21 cellular contexts compared by ENCODE assay signal in the genomic region with DNA sequence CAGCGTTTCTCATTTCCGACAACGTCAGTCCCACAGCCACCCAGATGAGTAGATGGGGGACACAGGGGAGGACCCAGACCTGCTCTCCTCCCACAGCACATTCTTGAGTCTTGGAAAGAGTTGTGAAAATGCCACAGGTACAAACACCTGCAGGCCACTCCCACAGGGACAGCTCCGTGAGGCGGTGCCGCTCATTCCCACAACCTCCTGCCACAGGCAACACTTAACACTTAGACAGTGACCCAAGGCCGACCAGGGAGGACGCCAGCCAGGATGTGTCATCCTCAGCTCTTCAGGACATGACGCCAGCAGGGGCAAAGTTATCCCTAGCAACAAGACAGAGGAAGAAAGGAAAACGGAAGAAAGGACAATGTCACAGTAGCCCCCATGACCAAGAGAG. TPM values are rescaled to one million over a fixed set of nuclear protein-coding genes. Genes with fewer than 3 reads are reported as not detected.
DNase-seq lines count a peak whose midpoint lies in the region; ATAC-seq and TF ChIP-seq lines count a peak whose summit lies in the region.
"Had no signal": no experiment of that assay in that cellular context is flagged by ENCODE, and none has a peak within 500 bp of the region (broad histone marks: within the 10 kb centered on the region; RNA-seq: fewer than 3 reads in every experiment).

No MANE protein-coding gene starts in this region.

- no peaks in the 10 kb centered on the region for H3K4me1 ChIP-seq in adrenal gland (replicated peaks in 1 of 2)
- no peaks in the 10 kb centered on the region for H3K4me1 ChIP-seq in lower lobe of right lung
- no peaks in the 10 kb centered on the region for H3K4me1 ChIP-seq in upper lobe of right lung
- H3K4me1 ChIP-seq: BE2C, HAP-1, SJSA1 had no signal

- H3K9me3 ChIP-seq in adrenal gland (replicated peaks in 1 of 3) (no peaks in the 10 kb centered on the region), lower lobe of right lung (no peaks in the 10 kb centered on the region), upper lobe of right lung (no peaks in the 10 kb centered on the region)
- H3K9me3 ChIP-seq: BE2C, HAP-1, SJSA1 had no signal

- peak; percentile 42 for DNase-seq in M059J (ENCODE audit: low read depth)
- peak in 4 of 7 donors; percentile 64 to 79 (median 66) for DNase-seq in adrenal gland
- no peak for DNase-seq in lower lobe of right lung
- no peak for DNase-seq in upper lobe of right lung
- DNase-seq in D341Med (ENCODE audit: low spot score), result no peak
- DNase-seq in iPS-NIHi7 (ENCODE audit: extremely low spot score), result no peak
- no peak for DNase-seq in stimulated activated CD4-positive, alpha-beta T cell treated with anti-CD3 and anti-CD28 coated beads, Interleukin-12 subunit alpha, Interleukin-12 subunit beta, amount 100 ng/mL, for 4 hours
- DNase-seq: BE2C; KG1; MV-4-11; NCI-H1105 treated with DMSO at 0.1 percent for 48 hours; NCI-H1694; NCI-H2081; NCI-H2171; NCI-H345; NCI-H524; NCI-H774; NK-92 treated with Interleukin-12 subunit alpha and Interleukin-12 subunit beta, amount 100 ng/mL, for 24 hours had no signal

- WGBS in adrenal gland, 4 donors, result 33 to 51% (median 38%) methylated on average over 8 to 10 of the region's 10 CpGs

- intact Hi-C loops in adrenal gland (cut with DNase I), result loop anchor here in 1 of 2 donors (5.0 kb wide), 1 partner anchor 243 kb away; a partner anchor contains a TSS
- intact Hi-C loops in lower lobe of right lung (cut with DNase I), result no loop called here
- intact Hi-C loops in upper lobe of right lung (cut with DNase I), result loop anchor here (5.0 kb wide), 1 partner anchor 243 kb away; a partner anchor contains a TSS

- ATAC-seq in lower lobe of right lung (peak; percentile 37 to 75), upper lobe of right lung (peak; percentile 60)
- ATAC-seq: Panc1 had no signal

- peaks cover 5% of the 10 kb centered on the region for H3K27me3 ChIP-seq in adrenal gland
- peaks cover 13% of the 10 kb centered on the region for H3K27me3 ChIP-seq in lower lobe of right lung (ENCODE audit: low read depth)
- peaks cover 30% of the 10 kb centered on the region for H3K27me3 ChIP-seq in upper lobe of right lung

- no peak for TF ChIP-seq CTCF in adrenal gland (IDR thresholded peaks at IDR 0.05)
- TF ChIP-seq CTCF in lower lobe of right lung (IDR thresholded peaks at IDR 0.05), result no peak
- no peak for TF ChIP-seq CTCF in upper lobe of right lung (IDR thresholded peaks at IDR 0.05)

- H3K36me3 ChIP-seq in adrenal gland (replicated peaks in 1 of 2), result no peaks in the 10 kb centered on the region
- H3K36me3 ChIP-seq in lower lobe of right lung, result no peaks in the 10 kb centered on the region
- no peaks in the 10 kb centered on the region for H3K36me3 ChIP-seq in upper lobe of right lung
- H3K36me3 ChIP-seq: BE2C, HAP-1, SJSA1 had no signal

- TF ChIP-seq POLR2A in adrenal gland (IDR thresholded peaks at IDR 0.05), result no peak

- no peak overlapping the region for H3K4me3 ChIP-seq in adrenal gland
- H3K4me3 ChIP-seq in lower lobe of right lung, result no peak overlapping the region
- H3K4me3 ChIP-seq in upper lobe of right lung, result no peak overlapping the region
- H3K4me3 ChIP-seq: HAP-1, SJSA1 had no signal

- H3K27ac ChIP-seq in adrenal gland, result no peak overlapping the region
- no peak overlapping the region for H3K27ac ChIP-seq in lower lobe of right lung
- no peak overlapping the region for H3K27ac ChIP-seq in upper lobe of right lung
- H3K27ac ChIP-seq: SJSA1 had no signal

RNA-seq across cellular contexts. Expression of a gene that starts 22.9 kb away (rescaled TPM):
- total RNA-seq in M059J (2014; rRNA removed; shearing (Covaris generic)), result 5,375 and 6,541 TPM in 2 replicates
- total RNA-seq in adrenal gland (1,000 to 10,000 TPM; 1,067 to 3,150 (median 1,272) TPM), lower lobe of right lung (2,736 TPM), upper lobe of right lung (2,632 TPM)
- 1,000 to 10,000 TPM in 1 of 3 donors, 100 to 1,000 TPM in 2; 615 to 1,099 (median 618) TPM for polyA plus RNA-seq in adrenal gland

RNA-seq across cellular contexts. Expression of a gene that starts 23.5 kb away (rescaled TPM):
- 155 and 164 TPM in 2 replicates for total RNA-seq in M059J (2014; rRNA removed; shearing (Covaris generic))
- total RNA-seq in adrenal gland, result 10 to 100 TPM; 12.2 to 43.4 (median 26.7) TPM
- polyA plus RNA-seq in adrenal gland, result 10 to 100 TPM; 36.0 to 66.0 (median 45.6) TPM
- total RNA-seq in lower lobe of right lung, result 33.1 TPM
- total RNA-seq in upper lobe of right lung, result 36.6 TPM

Comparison
In these comparisons a context has a peak if more than half of its experiments do, and no peak if none do; other contexts are left out.
1. DNase-seq: peak in M059J (single experiment) and adrenal gland (4 of 7); none in lower lobe of right lung (single experiment), upper lobe of right lung (single experiment), D341Med (single experiment), iPS-NIHi7 (single experiment) and stimulated activated CD4-positive, alpha-beta T cell treated with anti-CD3 and anti-CD28 coated beads, Interleukin-12 subunit alpha, Interleukin-12 subunit beta, amount 100 ng/mL, for 4 hours (single experiment).